ENCODE assay signal across 15 cellular contexts in the genomic region with DNA sequence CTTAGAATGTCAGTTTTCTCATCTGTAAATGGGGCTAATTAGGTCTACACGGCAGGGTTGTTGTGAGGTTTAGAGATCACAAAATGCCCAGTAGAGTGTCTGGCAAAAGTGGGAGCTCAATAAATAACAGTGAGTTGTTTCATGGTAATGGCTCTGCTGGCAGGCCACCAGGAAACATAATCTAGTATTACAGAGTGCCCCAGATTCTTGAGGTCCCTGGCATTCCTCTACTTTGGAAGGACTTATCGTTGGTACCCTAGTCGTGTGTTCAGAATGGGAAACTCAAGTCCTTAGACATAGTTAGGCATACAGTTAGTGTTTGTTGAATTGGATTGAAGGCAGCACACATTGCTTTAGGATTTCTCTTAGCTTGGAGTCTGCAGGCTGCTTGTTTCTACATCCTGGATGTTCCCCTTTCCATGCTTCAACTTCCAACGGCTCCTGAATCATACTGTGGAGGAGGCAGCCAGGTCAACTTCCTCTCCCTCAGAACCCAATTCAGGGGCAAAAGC.
DNase-seq lines count a peak whose midpoint lies in the region; ATAC-seq and TF ChIP-seq lines count a peak whose summit lies in the region.
"Had no signal": no experiment of that assay in that cellular context is flagged by ENCODE, and none has a peak within 500 bp of the region (broad histone marks: within the 10 kb centered on the region; RNA-seq: fewer than 3 reads in every experiment).

No MANE protein-coding gene starts in this region.

- CTCF ChIA-PET in MCF 10A (lab: Yijun Ruan, JAX): interaction anchor here (0.7 to 1.1 kb wide), 4 partner anchors 46 to 97 kb away, joined by 3 to 6 read pairs (median 3); no protein-coding TSS in a partner anchor

- TF ChIP-seq CTCF in MCF 10A (IDR thresholded peaks at IDR 0.05; ENCODE audit: unreplicated experiment): no peak
- TF ChIP-seq CTCF in breast epithelium (IDR thresholded peaks at IDR 0.05): no peak
- no peak for TF ChIP-seq CTCF in uterus (IDR thresholded peaks at IDR 0.05)

- peak; percentile 9 for DNase-seq in MCF 10A (ENCODE audit: unreplicated experiment)
- DNase-seq in breast epithelium (ENCODE audit: low spot score in 2 of 2): no peak
- DNase-seq in amniotic epithelial cell (ENCODE audit: low read depth): peak; percentile 75
- DNase-seq in left ventricle myocardium superior: peak; percentile 51
- peak in 1 of 2 donors; percentile 21 for DNase-seq in uterus
- no peak for DNase-seq in putamen (ENCODE audit: low spot score)
- no peak for DNase-seq in activated T-cell treated with anti-CD3 and anti-CD28 coated beads, Interleukin-2, amount 50 U/mL, for 48 hours
- no peak for DNase-seq in stimulated activated naive CD8-positive, alpha-beta T cell treated with anti-CD3 and anti-CD28 coated beads, Interleukin-15, amount 100 ng/mL, for 72 hours
- DNase-seq: activated CD4-positive, CD25-positive, alpha-beta regulatory T cell treated with anti-CD3 and anti-CD28 coated beads, Interleukin-2, amount 50 U/mL, for 72 hours; activated T-cell treated with anti-CD3 and anti-CD28 coated beads for 4 hours; amygdala; Calu3; Kasumi-1; left lung; NCI-H2171 had no signal

- H3K36me3 Mint-ChIP-seq in MCF 10A (ENCODE audit: insufficient read depth, unreplicated experiment): peaks cover 14% of the 10 kb centered on the region

- H3K4me1 Mint-ChIP-seq in MCF 10A (ENCODE audit: insufficient read depth, unreplicated experiment): peaks cover 15% of the 10 kb centered on the region
- H3K4me1 Mint-ChIP-seq in stimulated activated naive CD8-positive, alpha-beta T cell treated with anti-CD3 and anti-CD28 coated beads, Interleukin-15, amount 100 ng/mL, for 72 hours: peaks cover 5% of the 10 kb centered on the region

- TF ChIP-seq POLR2A in breast epithelium (IDR thresholded peaks at IDR 0.05): no peak
- no peak for TF ChIP-seq POLR2A in uterus (IDR thresholded peaks at IDR 0.05)

- no TSS peak for BruUV-seq in MCF 10A (replicated peaks; lab: Mats Ljungman, UMichigan)

- H3K36me3 ChIP-seq in breast epithelium (no peaks in the 10 kb centered on the region), uterus (no peaks in the 10 kb centered on the region)
- H3K36me3 ChIP-seq: left lung had no signal

- H3K4me1 ChIP-seq in breast epithelium: no peaks in the 10 kb centered on the region
- H3K4me1 ChIP-seq in uterus: no peaks in the 10 kb centered on the region

- H3K4me3 ChIP-seq in breast epithelium: no peak overlapping the region
- H3K4me3 ChIP-seq in uterus: no peak overlapping the region
- H3K4me3 ChIP-seq: left lung had no signal

- H3K27ac Mint-ChIP-seq in MCF 10A (ENCODE audit: low read depth, unreplicated experiment): no peak overlapping the region
- no peak overlapping the region for H3K27ac Mint-ChIP-seq in stimulated activated naive CD8-positive, alpha-beta T cell treated with anti-CD3 and anti-CD28 coated beads, Interleukin-15, amount 100 ng/mL, for 72 hours

- POLR2A ChIA-PET in MCF 10A (lab: Yijun Ruan, JAX): interaction anchor here (0.6 to 1.8 kb wide), 9 partner anchors 19 to 186 kb away, joined by 3 to 11 read pairs (median 4); no protein-coding TSS in a partner anchor

- no peaks in the 10 kb centered on the region for H3K27me3 Mint-ChIP-seq in MCF 10A (ENCODE audit: insufficient read depth, unreplicated experiment)
- no peaks in the 10 kb centered on the region for H3K27me3 Mint-ChIP-seq in stimulated activated naive CD8-positive, alpha-beta T cell treated with anti-CD3 and anti-CD28 coated beads, Interleukin-15, amount 100 ng/mL, for 72 hours

- peak; percentile 86 for ATAC-seq in left ventricle myocardium superior
- no peak for ATAC-seq in stimulated activated naive CD8-positive, alpha-beta T cell treated with anti-CD3 and anti-CD28 coated beads, Interleukin-15, amount 100 ng/mL, for 72 hours
- ATAC-seq: left lung had no signal

- H3K4me3 Mint-ChIP-seq in MCF 10A (ENCODE audit: unreplicated experiment): no peak overlapping the region
- no peak overlapping the region for H3K4me3 Mint-ChIP-seq in stimulated activated naive CD8-positive, alpha-beta T cell treated with anti-CD3 and anti-CD28 coated beads, Interleukin-15, amount 100 ng/mL, for 72 hours

- H3K9me3 Mint-ChIP-seq in MCF 10A (ENCODE audit: unreplicated experiment): no peaks in the 10 kb centered on the region
- H3K9me3 Mint-ChIP-seq in stimulated activated naive CD8-positive, alpha-beta T cell treated with anti-CD3 and anti-CD28 coated beads, Interleukin-15, amount 100 ng/mL, for 72 hours: no peaks in the 10 kb centered on the region

- no peak overlapping the region for H3K27ac ChIP-seq in breast epithelium
- H3K27ac ChIP-seq in uterus: peak overlapping the region; percentile 62 to 73
- H3K27ac ChIP-seq: left lung had no signal

- intact Hi-C loops in MCF 10A (cut with micrococcal nuclease) (no loop called here), breast epithelium (cut with DNase I; ENCODE audit: low total_unique reads) (no loop called here), left ventricle myocardium superior (cut with micrococcal nuclease) (no loop called here), uterus (cut with DNase I; ENCODE audit: low total_unique reads) (no loop called here)

- H3K27me3 ChIP-seq in breast epithelium (no peaks in the 10 kb centered on the region), uterus (no peaks in the 10 kb centered on the region)
- H3K27me3 ChIP-seq: left lung had no signal

- H3K9me3 ChIP-seq in breast epithelium: no peaks in the 10 kb centered on the region
- no peaks in the 10 kb centered on the region for H3K9me3 ChIP-seq in uterus
- H3K9me3 ChIP-seq: left lung had no signal

Comparison
In these comparisons a context has a peak if more than half of its experiments do, and no peak if none do; other contexts are left out.
1. DNase-seq: peak in MCF 10A (single experiment), amniotic epithelial cell (single experiment) and left ventricle myocardium superior (single experiment); none in breast epithelium (0 of 2), putamen (single experiment), activated T-cell treated with anti-CD3 and anti-CD28 coated beads, Interleukin-2, amount 50 U/mL, for 48 hours (0 of 2) and stimulated activated naive CD8-positive, alpha-beta T cell treated with anti-CD3 and anti-CD28 coated beads, Interleukin-15, amount 100 ng/mL, for 72 hours (0 of 2).
2. H3K27ac ChIP-seq: peak in uterus (2 of 2); none in breast epithelium (0 of 2).